ENCODE assay signal across 1 cellular context in genomic region chr6:122392564-122393338, GRCh38.
TF ChIP-seq lines count a peak whose summit lies in the region.

No MANE protein-coding gene starts in this region.

TF ChIP-seq in K562, 482 proteins besides CTCF, POLR2A, EP300 and RAD21 (continued from another document):
- TF ChIP-seq, protein P1, sequence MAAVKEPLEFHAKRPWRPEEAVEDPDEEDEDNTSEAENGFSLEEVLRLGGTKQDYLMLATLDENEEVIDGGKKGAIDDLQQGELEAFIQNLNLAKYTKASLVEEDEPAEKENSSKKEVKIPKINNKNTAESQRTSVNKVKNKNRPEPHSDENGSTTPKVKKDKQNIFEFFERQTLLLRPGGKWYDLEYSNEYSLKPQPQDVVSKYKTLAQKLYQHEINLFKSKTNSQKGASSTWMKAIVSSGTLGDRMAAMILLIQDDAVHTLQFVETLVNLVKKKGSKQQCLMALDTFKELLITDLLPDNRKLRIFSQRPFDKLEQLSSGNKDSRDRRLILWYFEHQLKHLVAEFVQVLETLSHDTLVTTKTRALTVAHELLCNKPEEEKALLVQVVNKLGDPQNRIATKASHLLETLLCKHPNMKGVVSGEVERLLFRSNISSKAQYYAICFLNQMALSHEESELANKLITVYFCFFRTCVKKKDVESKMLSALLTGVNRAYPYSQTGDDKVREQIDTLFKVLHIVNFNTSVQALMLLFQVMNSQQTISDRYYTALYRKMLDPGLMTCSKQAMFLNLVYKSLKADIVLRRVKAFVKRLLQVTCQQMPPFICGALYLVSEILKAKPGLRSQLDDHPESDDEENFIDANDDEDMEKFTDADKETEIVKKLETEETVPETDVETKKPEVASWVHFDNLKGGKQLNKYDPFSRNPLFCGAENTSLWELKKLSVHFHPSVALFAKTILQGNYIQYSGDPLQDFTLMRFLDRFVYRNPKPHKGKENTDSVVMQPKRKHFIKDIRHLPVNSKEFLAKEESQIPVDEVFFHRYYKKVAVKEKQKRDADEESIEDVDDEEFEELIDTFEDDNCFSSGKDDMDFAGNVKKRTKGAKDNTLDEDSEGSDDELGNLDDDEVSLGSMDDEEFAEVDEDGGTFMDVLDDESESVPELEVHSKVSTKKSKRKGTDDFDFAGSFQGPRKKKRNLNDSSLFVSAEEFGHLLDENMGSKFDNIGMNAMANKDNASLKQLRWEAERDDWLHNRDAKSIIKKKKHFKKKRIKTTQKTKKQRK (IDR thresholded peaks at IDR 0.05; ENCODE audit: borderline replicate concordance, low read depth, low read length) = no peak
- TF ChIP-seq NRF1 (conservative IDR thresholded peaks at IDR 0.05 in 1 of 2, IDR thresholded peaks at IDR 0.05 in 1 of 2) (peak; percentile 83 to 85), DMBX1 (CRISPR knock-in tag; IDR thresholded peaks at IDR 0.05; ENCODE audit: borderline replicate concordance) (no peak), MBD1 (CRISPR knock-in tag; IDR thresholded peaks at IDR 0.05) (no peak), SAP30 (IDR thresholded peaks at IDR 0.05; ENCODE audit: borderline replicate concordance, insufficient read depth, low read depth, low read length, poor library complexity, severe bottlenecking) (no peak), PCBP2 (IDR thresholded peaks at IDR 0.05; ENCODE audit: low read depth, low read length, poor library complexity, severe bottlenecking) (no peak), SP2 (IDR thresholded peaks at IDR 0.05; ENCODE audit: extremely low read depth, low read depth, low read length, poor library complexity, severe bottlenecking) (no peak), HNRNPK (IDR thresholded peaks at IDR 0.05; ENCODE audit: low read depth, low read length, poor library complexity, severe bottlenecking) (no peak), SPI1 (IDR thresholded peaks at IDR 0.05; ENCODE audit: borderline replicate concordance, low read depth, low read length) (no peak), NR2C2 (CRISPR knock-in tag; IDR thresholded peaks at IDR 0.05) (no peak), NR2C2 (tag; IDR thresholded peaks at IDR 0.05) (0 out of 2 replicates have a peak, but pooled peaks have one; percentile 22), FUS (optimal IDR thresholded peaks at IDR 0.05; ENCODE audit: low read depth, low read length) (no peak), KAT8 (IDR thresholded peaks at IDR 0.05; ENCODE audit: low read depth) (no peak), RREB1 (CRISPR knock-in tag; IDR thresholded peaks at IDR 0.05) (no peak), ETV6 (IDR thresholded peaks at IDR 0.05; ENCODE audit: borderline replicate concordance in 1 of 2, low read depth in 2 of 2, low read length in 1 of 2) (no peak), ETV6 (CRISPR knock-in tag; IDR thresholded peaks at IDR 0.05; ENCODE audit: borderline replicate concordance) (no peak), ZNF584 (CRISPR knock-in tag; IDR thresholded peaks at IDR 0.05; ENCODE audit: low read depth) (no peak), TEAD2 (tag; IDR thresholded peaks at IDR 0.05) (no peak), ZBTB17 (CRISPR knock-in tag; IDR thresholded peaks at IDR 0.05) (no peak), SMARCA4 (IDR thresholded peaks at IDR 0.05) (no peak; the same call in 1 of the 2 replicates)
